Comparison of ENCODE assay signal across 1 cellular context in the genomic region with DNA sequence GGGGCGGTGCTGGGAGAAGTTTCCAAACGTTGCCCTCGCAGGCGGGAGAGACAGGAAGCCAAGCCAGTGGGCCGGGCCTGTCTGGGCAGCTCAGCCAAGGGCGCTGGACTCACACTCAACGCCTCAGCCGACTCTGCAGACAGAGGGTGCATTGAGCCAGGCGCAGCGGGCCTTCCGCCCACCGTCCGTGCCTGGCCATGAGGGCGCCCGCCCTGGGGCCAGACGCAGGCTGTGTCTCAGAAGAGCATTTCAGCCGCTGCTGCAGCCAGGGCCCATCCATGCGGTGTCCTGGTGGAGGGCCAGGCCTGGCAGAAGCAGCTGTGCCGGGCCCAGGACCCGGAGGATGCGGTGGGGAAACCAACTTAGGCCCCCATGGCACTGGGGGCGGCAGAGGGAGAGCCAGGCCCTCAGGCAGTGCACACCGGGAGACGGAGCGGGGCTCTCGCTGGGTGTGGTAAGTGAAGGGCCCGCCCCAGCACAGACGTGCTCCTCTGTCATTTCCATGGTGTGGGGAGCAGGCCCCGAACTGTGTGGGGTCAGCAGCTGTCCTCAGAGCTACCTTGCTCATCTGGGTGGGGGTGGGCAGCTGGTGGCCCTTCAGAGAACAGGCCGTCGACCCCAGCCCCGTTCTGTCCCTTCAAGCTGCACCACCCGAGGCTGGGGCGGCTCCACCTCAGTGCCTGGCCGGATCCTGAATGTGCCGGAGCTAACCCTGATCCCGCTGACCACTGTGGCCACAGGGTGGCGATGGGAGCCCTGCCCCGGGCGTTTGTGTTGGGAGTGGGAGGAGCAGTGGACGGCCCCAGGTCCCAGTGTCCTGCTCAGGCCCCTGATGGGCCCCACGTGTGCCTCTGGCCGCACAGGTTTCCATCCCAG.
A peak's percentile ranks its signal among the peaks of the same experiment; 100 is the strongest.
TF ChIP-seq lines count a peak whose summit lies in the region.

No MANE protein-coding gene starts in this region.

TF ChIP-seq in HepG2, 621 proteins besides CTCF, POLR2A, EP300 and RAD21 (continued from another document and continues in another):
- TF ChIP-seq, protein P1, sequence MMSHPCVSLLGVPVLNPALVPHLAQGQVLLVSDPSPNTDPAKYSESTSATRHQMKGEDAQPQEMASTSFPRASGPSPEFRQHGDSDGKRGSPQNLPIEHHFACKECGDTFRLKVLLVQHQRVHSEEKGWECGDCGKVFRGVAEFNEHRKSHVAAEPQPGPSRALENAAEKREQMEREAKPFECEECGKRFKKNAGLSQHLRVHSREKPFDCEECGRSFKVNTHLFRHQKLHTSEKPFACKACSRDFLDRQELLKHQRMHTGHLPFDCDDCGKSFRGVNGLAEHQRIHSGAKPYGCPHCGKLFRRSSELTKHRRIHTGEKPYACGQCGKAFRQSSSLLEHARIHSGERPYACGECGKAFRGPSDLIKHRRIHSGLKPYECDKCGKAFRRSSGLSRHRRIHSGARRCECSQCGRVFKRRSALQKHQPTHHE (CRISPR knock-in tag; IDR thresholded peaks at IDR 0.05; ENCODE audit: borderline replicate concordance), result 0 out of 2 replicates have a peak, but pooled peaks have one; percentile 20
- no peak for TF ChIP-seq CHD2 (IDR thresholded peaks at IDR 0.05; ENCODE audit: low read depth, low read length)
- peak; percentile 72 for TF ChIP-seq RBFOX2 (IDR thresholded peaks at IDR 0.05; ENCODE audit: low read depth, low read length)
- TF ChIP-seq, protein P2, sequence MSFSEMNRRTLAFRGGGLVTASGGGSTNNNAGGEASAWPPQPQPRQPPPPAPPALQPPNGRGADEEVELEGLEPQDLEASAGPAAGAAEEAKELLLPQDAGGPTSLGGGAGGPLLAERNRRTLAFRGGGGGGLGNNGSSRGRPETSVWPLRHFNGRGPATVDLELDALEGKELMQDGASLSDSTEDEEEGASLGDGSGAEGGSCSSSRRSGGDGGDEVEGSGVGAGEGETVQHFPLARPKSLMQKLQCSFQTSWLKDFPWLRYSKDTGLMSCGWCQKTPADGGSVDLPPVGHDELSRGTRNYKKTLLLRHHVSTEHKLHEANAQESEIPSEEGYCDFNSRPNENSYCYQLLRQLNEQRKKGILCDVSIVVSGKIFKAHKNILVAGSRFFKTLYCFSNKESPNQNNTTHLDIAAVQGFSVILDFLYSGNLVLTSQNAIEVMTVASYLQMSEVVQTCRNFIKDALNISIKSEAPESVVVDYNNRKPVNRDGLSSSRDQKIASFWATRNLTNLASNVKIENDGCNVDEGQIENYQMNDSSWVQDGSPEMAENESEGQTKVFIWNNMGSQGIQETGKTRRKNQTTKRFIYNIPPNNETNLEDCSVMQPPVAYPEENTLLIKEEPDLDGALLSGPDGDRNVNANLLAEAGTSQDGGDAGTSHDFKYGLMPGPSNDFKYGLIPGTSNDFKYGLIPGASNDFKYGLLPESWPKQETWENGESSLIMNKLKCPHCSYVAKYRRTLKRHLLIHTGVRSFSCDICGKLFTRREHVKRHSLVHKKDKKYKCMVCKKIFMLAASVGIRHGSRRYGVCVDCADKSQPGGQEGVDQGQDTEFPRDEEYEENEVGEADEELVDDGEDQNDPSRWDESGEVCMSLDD (CRISPR knock-in tag; IDR thresholded peaks at IDR 0.05; ENCODE audit: borderline replicate concordance), result no peak
- no peak for TF ChIP-seq RBM22 (optimal IDR thresholded peaks at IDR 0.05; ENCODE audit: low read length)
- no peak for TF ChIP-seq ZNF562 (CRISPR knock-in tag; IDR thresholded peaks at IDR 0.05; ENCODE audit: borderline replicate concordance)
- TF ChIP-seq KMT2A (CRISPR knock-in tag; IDR thresholded peaks at IDR 0.05), result no peak
- TF ChIP-seq KLF15 (CRISPR knock-in tag; IDR thresholded peaks at IDR 0.05; ENCODE audit: borderline replicate concordance), result peak; percentile 47; the same call in 1 of the 2 replicates
- TF ChIP-seq EHMT2 (IDR thresholded peaks at IDR 0.05; ENCODE audit: borderline replicate concordance, low read depth, low read length), result no peak
- TF ChIP-seq, protein P3, sequence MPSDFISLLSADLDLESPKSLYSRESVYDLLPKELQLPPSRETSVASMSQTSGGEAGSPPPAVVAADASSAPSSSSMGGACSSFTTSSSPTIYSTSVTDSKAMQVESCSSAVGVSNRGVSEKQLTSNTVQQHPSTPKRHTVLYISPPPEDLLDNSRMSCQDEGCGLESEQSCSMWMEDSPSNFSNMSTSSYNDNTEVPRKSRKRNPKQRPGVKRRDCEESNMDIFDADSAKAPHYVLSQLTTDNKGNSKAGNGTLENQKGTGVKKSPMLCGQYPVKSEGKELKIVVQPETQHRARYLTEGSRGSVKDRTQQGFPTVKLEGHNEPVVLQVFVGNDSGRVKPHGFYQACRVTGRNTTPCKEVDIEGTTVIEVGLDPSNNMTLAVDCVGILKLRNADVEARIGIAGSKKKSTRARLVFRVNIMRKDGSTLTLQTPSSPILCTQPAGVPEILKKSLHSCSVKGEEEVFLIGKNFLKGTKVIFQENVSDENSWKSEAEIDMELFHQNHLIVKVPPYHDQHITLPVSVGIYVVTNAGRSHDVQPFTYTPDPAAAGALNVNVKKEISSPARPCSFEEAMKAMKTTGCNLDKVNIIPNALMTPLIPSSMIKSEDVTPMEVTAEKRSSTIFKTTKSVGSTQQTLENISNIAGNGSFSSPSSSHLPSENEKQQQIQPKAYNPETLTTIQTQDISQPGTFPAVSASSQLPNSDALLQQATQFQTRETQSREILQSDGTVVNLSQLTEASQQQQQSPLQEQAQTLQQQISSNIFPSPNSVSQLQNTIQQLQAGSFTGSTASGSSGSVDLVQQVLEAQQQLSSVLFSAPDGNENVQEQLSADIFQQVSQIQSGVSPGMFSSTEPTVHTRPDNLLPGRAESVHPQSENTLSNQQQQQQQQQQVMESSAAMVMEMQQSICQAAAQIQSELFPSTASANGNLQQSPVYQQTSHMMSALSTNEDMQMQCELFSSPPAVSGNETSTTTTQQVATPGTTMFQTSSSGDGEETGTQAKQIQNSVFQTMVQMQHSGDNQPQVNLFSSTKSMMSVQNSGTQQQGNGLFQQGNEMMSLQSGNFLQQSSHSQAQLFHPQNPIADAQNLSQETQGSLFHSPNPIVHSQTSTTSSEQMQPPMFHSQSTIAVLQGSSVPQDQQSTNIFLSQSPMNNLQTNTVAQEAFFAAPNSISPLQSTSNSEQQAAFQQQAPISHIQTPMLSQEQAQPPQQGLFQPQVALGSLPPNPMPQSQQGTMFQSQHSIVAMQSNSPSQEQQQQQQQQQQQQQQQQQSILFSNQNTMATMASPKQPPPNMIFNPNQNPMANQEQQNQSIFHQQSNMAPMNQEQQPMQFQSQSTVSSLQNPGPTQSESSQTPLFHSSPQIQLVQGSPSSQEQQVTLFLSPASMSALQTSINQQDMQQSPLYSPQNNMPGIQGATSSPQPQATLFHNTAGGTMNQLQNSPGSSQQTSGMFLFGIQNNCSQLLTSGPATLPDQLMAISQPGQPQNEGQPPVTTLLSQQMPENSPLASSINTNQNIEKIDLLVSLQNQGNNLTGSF (CRISPR knock-in tag; IDR thresholded peaks at IDR 0.05), result 0 out of 2 replicates have a peak, but pooled peaks have one; percentile 30
- peak; percentile 48; the same call in 1 of the 2 replicates for TF ChIP-seq ZNF788 (CRISPR knock-in tag; IDR thresholded peaks at IDR 0.05; ENCODE audit: borderline replicate concordance)
- TF ChIP-seq, protein P4, sequence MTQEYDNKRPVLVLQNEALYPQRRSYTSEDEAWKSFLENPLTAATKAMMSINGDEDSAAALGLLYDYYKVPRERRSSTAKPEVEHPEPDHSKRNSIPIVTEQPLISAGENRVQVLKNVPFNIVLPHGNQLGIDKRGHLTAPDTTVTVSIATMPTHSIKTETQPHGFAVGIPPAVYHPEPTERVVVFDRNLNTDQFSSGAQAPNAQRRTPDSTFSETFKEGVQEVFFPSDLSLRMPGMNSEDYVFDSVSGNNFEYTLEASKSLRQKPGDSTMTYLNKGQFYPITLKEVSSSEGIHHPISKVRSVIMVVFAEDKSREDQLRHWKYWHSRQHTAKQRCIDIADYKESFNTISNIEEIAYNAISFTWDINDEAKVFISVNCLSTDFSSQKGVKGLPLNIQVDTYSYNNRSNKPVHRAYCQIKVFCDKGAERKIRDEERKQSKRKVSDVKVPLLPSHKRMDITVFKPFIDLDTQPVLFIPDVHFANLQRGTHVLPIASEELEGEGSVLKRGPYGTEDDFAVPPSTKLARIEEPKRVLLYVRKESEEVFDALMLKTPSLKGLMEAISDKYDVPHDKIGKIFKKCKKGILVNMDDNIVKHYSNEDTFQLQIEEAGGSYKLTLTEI (CRISPR knock-in tag; conservative IDR thresholded peaks at IDR 0.05), result no peak
- TF ChIP-seq, protein P5, sequence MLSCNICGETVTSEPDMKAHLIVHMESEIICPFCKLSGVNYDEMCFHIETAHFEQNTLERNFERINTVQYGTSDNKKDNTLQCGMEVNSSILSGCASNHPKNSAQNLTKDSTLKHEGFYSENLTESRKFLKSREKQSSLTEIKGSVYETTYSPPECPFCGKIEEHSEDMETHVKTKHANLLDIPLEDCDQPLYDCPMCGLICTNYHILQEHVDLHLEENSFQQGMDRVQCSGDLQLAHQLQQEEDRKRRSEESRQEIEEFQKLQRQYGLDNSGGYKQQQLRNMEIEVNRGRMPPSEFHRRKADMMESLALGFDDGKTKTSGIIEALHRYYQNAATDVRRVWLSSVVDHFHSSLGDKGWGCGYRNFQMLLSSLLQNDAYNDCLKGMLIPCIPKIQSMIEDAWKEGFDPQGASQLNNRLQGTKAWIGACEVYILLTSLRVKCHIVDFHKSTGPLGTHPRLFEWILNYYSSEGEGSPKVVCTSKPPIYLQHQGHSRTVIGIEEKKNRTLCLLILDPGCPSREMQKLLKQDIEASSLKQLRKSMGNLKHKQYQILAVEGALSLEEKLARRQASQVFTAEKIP (CRISPR knock-in tag; IDR thresholded peaks at IDR 0.05; ENCODE audit: borderline replicate concordance), result no peak
- TF ChIP-seq PHF21A (CRISPR knock-in tag; IDR thresholded peaks at IDR 0.05), result peak; percentile 88
- TF ChIP-seq, protein P6, sequence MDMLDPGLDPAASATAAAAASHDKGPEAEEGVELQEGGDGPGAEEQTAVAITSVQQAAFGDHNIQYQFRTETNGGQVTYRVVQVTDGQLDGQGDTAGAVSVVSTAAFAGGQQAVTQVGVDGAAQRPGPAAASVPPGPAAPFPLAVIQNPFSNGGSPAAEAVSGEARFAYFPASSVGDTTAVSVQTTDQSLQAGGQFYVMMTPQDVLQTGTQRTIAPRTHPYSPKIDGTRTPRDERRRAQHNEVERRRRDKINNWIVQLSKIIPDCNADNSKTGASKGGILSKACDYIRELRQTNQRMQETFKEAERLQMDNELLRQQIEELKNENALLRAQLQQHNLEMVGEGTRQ (IDR thresholded peaks at IDR 0.05; ENCODE audit: low read depth, low read length), result no peak
- TF ChIP-seq, protein P6 (CRISPR knock-in tag; IDR thresholded peaks at IDR 0.05; ENCODE audit: borderline replicate concordance), result no peak
- no peak for TF ChIP-seq ZNF264 (CRISPR knock-in tag; IDR thresholded peaks at IDR 0.05)
- no peak for TF ChIP-seq NONO (IDR thresholded peaks at IDR 0.05)
- TF ChIP-seq NONO (CRISPR knock-in tag; conservative IDR thresholded peaks at IDR 0.05), result no peak
- no peak for TF ChIP-seq MYNN (CRISPR knock-in tag; IDR thresholded peaks at IDR 0.05; ENCODE audit: low read depth)
- TF ChIP-seq ZFY (CRISPR knock-in tag; IDR thresholded peaks at IDR 0.05), result peak; percentile 69
- TF ChIP-seq MEIS2 (CRISPR knock-in tag; IDR thresholded peaks at IDR 0.05), result no peak; the same call in 1 of the 2 replicates
- TF ChIP-seq NFE2L2 (IDR thresholded peaks at IDR 0.05; ENCODE audit: low read length), result no peak
- no peak for TF ChIP-seq NBN (conservative IDR thresholded peaks at IDR 0.05)
- TF ChIP-seq, protein P7, sequence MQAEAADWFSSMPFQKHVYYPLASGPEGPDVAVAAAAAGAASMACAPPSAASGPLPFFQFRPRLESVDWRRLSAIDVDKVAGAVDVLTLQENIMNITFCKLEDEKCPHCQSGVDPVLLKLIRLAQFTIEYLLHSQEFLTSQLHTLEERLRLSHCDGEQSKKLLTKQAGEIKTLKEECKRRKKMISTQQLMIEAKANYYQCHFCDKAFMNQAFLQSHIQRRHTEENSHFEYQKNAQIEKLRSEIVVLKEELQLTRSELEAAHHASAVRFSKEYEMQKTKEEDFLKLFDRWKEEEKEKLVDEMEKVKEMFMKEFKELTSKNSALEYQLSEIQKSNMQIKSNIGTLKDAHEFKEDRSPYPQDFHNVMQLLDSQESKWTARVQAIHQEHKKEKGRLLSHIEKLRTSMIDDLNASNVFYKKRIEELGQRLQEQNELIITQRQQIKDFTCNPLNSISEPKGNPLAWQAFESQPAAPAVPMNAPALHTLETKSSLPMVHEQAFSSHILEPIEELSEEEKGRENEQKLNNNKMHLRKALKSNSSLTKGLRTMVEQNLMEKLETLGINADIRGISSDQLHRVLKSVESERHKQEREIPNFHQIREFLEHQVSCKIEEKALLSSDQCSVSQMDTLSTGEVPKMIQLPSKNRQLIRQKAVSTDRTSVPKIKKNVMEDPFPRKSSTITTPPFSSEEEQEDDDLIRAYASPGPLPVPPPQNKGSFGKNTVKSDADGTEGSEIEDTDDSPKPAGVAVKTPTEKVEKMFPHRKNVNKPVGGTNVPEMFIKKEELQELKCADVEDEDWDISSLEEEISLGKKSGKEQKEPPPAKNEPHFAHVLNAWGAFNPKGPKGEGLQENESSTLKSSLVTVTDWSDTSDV (CRISPR knock-in tag; IDR thresholded peaks at IDR 0.05), result no peak; the same call in 1 of the 2 replicates
- TF ChIP-seq SAP130 (CRISPR knock-in tag; IDR thresholded peaks at IDR 0.05; ENCODE audit: low read depth), result peak; percentile 90
- TF ChIP-seq, protein P8, sequence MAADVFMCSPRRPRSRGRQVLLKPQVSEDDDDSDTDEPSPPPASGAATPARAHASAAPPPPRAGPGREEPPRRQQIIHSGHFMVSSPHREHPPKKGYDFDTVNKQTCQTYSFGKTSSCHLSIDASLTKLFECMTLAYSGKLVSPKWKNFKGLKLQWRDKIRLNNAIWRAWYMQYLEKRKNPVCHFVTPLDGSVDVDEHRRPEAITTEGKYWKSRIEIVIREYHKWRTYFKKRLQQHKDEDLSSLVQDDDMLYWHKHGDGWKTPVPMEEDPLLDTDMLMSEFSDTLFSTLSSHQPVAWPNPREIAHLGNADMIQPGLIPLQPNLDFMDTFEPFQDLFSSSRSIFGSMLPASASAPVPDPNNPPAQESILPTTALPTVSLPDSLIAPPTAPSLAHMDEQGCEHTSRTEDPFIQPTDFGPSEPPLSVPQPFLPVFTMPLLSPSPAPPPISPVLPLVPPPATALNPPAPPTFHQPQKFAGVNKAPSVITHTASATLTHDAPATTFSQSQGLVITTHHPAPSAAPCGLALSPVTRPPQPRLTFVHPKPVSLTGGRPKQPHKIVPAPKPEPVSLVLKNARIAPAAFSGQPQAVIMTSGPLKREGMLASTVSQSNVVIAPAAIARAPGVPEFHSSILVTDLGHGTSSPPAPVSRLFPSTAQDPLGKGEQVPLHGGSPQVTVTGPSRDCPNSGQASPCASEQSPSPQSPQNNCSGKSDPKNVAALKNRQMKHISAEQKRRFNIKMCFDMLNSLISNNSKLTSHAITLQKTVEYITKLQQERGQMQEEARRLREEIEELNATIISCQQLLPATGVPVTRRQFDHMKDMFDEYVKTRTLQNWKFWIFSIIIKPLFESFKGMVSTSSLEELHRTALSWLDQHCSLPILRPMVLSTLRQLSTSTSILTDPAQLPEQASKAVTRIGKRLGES (CRISPR knock-in tag; IDR thresholded peaks at IDR 0.05; ENCODE audit: borderline replicate concordance), result no peak
